ENCODE assay signal across 16 cellular contexts in the genomic region with DNA sequence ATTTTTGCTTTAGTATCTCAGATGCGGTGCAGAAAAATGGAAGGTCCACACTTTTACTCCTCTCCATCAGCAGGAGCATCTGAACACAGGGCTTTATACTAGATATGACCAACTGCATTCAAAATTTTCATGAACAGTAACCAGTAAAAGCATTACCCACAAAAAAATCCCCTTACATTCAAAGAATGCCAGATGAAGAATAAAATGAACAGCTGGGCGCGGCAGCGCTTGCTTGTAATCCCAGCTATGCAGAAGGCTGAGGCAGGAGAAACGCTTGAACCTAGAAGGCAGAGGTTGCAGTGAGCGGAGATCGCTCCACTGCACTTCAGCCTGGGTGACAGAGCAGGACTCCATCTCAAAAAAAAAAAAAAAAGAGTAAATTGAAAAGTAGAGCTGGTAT. TPM values are rescaled to one million over a fixed set of nuclear protein-coding genes. Genes with fewer than 3 reads are reported as not detected.
DNase-seq lines count a peak whose midpoint lies in the region; ATAC-seq and TF ChIP-seq lines count a peak whose summit lies in the region.
"Had no signal": no experiment of that assay in that cellular context is flagged by ENCODE, and none has a peak within 500 bp of the region (broad histone marks: within the 10 kb centered on the region; RNA-seq: fewer than 3 reads in every experiment).

No MANE protein-coding gene starts in this region.

- CTCF ChIA-PET in activated CD8-positive, alpha-beta memory T cell treated with anti-CD3 and anti-CD28 coated beads, Interleukin-2, amount 10 ng/mL, durations not matched to agents 7 days and 5 days (lab: Charles Lee), result interaction anchor here (0.7 to 3.1 kb wide), 5 partner anchors 8 to 63 kb away, joined by 3 to 20 read pairs (median 3); partner anchors contain the start of gene TYSND1

- H3K27me3 ChIP-seq in smooth muscle cell (ENCODE audit: low read depth) (no peaks in the 10 kb centered on the region), H7 (ENCODE audit: control insufficient read depth, insufficient read depth, low read length) (no peaks in the 10 kb centered on the region)
- H3K27me3 ChIP-seq: MG63, right lobe of liver had no signal

- no peak overlapping the region for H3K27ac ChIP-seq in smooth muscle cell (ENCODE audit: low read depth)
- H3K27ac ChIP-seq: A549, right lobe of liver had no signal

- H3K4me3 Mint-ChIP-seq in activated CD8-positive, alpha-beta memory T cell treated with anti-CD3 and anti-CD28 coated beads, Interleukin-2, amount 10 ng/mL, durations not matched to agents 7 days and 5 days, result peak overlapping the region; percentile 2
- H3K4me3 Mint-ChIP-seq in T-helper 17 cell (peak overlapping the region; percentile 58), glutamatergic neuron (ENCODE audit: unreplicated experiment) (peak overlapping the region; percentile 45)

- peaks cover 32% of the 10 kb centered on the region for H3K36me3 Mint-ChIP-seq in activated CD8-positive, alpha-beta memory T cell treated with anti-CD3 and anti-CD28 coated beads, Interleukin-2, amount 10 ng/mL, durations not matched to agents 7 days and 5 days
- H3K36me3 Mint-ChIP-seq in T-helper 17 cell (ENCODE audit: low read depth) (peaks cover 2% of the 10 kb centered on the region), glutamatergic neuron (ENCODE audit: unreplicated experiment) (no peaks in the 10 kb centered on the region)

- no peak overlapping the region for H3K4me3 ChIP-seq in smooth muscle cell
- no peak overlapping the region for H3K4me3 ChIP-seq in H7 (ENCODE audit: insufficient read depth, low read depth, low read length)
- H3K4me3 ChIP-seq: A549, MG63, right lobe of liver had no signal

- no peak overlapping the region for H3K9ac ChIP-seq in smooth muscle cell (ENCODE audit: low read depth)

- H3K4me1 Mint-ChIP-seq in activated CD8-positive, alpha-beta memory T cell treated with anti-CD3 and anti-CD28 coated beads, Interleukin-2, amount 10 ng/mL, durations not matched to agents 7 days and 5 days, result peaks cover 74% of the 10 kb centered on the region
- H3K4me1 Mint-ChIP-seq in T-helper 17 cell (peaks cover 45% of the 10 kb centered on the region), glutamatergic neuron (ENCODE audit: low read depth, unreplicated experiment) (peaks cover 14% of the 10 kb centered on the region)

- no peak for ATAC-seq in activated CD8-positive, alpha-beta memory T cell treated with anti-CD3 and anti-CD28 coated beads, Interleukin-2, amount 10 ng/mL, durations not matched to agents 7 days and 5 days
- no peak for ATAC-seq in T-helper 17 cell
- ATAC-seq: A549, right lobe of liver had no signal

- no peaks in the 10 kb centered on the region for H3K9me3 ChIP-seq in T-helper 17 cell (ENCODE audit: control insufficient read depth, low read length, poor library complexity, severe bottlenecking)
- H3K9me3 ChIP-seq in smooth muscle cell (replicated peaks; ENCODE audit: low read depth), result no peaks in the 10 kb centered on the region
- H3K9me3 ChIP-seq: A549, right lobe of liver had no signal

- peak overlapping the region; percentile 4 for H3K27ac Mint-ChIP-seq in activated CD8-positive, alpha-beta memory T cell treated with anti-CD3 and anti-CD28 coated beads, Interleukin-2, amount 10 ng/mL, durations not matched to agents 7 days and 5 days
- no peak overlapping the region for H3K27ac Mint-ChIP-seq in T-helper 17 cell
- H3K27ac Mint-ChIP-seq in glutamatergic neuron (ENCODE audit: unreplicated experiment), result no peak overlapping the region

- TF ChIP-seq CTCF in glutamatergic neuron (IDR thresholded peaks at IDR 0.05; ENCODE audit: partially characterized antibody, unreplicated experiment), result no peak
- no peak for TF ChIP-seq CTCF in smooth muscle cell (IDR thresholded peaks at IDR 0.05; ENCODE audit: borderline replicate concordance, insufficient read depth, poor library complexity, severe bottlenecking)

- H3K4me1 ChIP-seq in smooth muscle cell (ENCODE audit: low read depth), result no peaks in the 10 kb centered on the region

- 95% methylated on average over 7 of the region's 7 CpGs for WGBS in smooth muscle cell (ENCODE audit: low lambda C conversion rate)

- H3K4me2 ChIP-seq in smooth muscle cell, result peak overlapping the region; percentile 93
- H3K4me2 ChIP-seq: A549 had no signal

- no peaks in the 10 kb centered on the region for H3K9me3 Mint-ChIP-seq in activated CD8-positive, alpha-beta memory T cell treated with anti-CD3 and anti-CD28 coated beads, Interleukin-2, amount 10 ng/mL, durations not matched to agents 7 days and 5 days (ENCODE audit: low read depth)
- H3K9me3 Mint-ChIP-seq in glutamatergic neuron (ENCODE audit: unreplicated experiment), result peaks cover 2% of the 10 kb centered on the region

- DNase-seq in activated CD8-positive, alpha-beta memory T cell treated with anti-CD3 and anti-CD28 coated beads, Interleukin-2, amount 10 ng/mL, durations not matched to agents 7 days and 5 days, result no peak
- no peak for DNase-seq in activated CD8-positive, alpha-beta memory T cell treated with anti-CD3 and anti-CD28 coated beads, Interleukin-2, amount 50 U/mL, for 4 hours
- DNase-seq in T-helper 17 cell, result no peak
- no peak for DNase-seq in glutamatergic neuron
- DNase-seq in smooth muscle cell (lab: John Stamatoyannopoulos, UW; ENCODE audit: unreplicated experiment), result no peak
- no peak for DNase-seq in H7
- DNase-seq in GM19238 (ENCODE audit: insufficient read length, low spot score), result no peak
- DNase-seq in stimulated activated CD4-positive, alpha-beta T cell treated with anti-CD3 and anti-CD28 coated beads, Interleukin-4, amount 100 ng/mL, for 24 hours, result no peak
- DNase-seq: amygdala, dermis blood vessel endothelial cell, MG63, NCI-H2029 treated with DMSO at 0.1 percent for 48 hours, NCI-H82, right lobe of liver, T-helper 9 cell had no signal

- peaks cover 79% of the 10 kb centered on the region for H3K79me2 ChIP-seq in smooth muscle cell (ENCODE audit: low read depth)

- H3F3A ChIP-seq in smooth muscle cell (ENCODE audit: low read depth), result peaks cover 14% of the 10 kb centered on the region

- peaks cover 77% of the 10 kb centered on the region for H4K20me1 ChIP-seq in smooth muscle cell (ENCODE audit: low read depth)

- H3K36me3 ChIP-seq in smooth muscle cell (ENCODE audit: low read depth) (no peaks in the 10 kb centered on the region), H7 (replicated peaks; ENCODE audit: control insufficient read depth, insufficient read depth, low read length) (no peaks in the 10 kb centered on the region; the same call in 1 of the 2 replicates)

- H3K27me3 Mint-ChIP-seq in activated CD8-positive, alpha-beta memory T cell treated with anti-CD3 and anti-CD28 coated beads, Interleukin-2, amount 10 ng/mL, durations not matched to agents 7 days and 5 days, result no peaks in the 10 kb centered on the region
- H3K27me3 Mint-ChIP-seq in T-helper 17 cell (no peaks in the 10 kb centered on the region), glutamatergic neuron (ENCODE audit: unreplicated experiment) (no peaks in the 10 kb centered on the region)

- no peak overlapping the region for H2AFZ ChIP-seq in smooth muscle cell (ENCODE audit: low read depth)

RNA-seq across cellular contexts. Expression of gene SAR1A, which starts 3.1 kb away (rescaled TPM):
- 100 to 1,000 TPM in 1 of 2 experiments, 10 to 100 TPM in 1; 89.5 to 111 TPM for total RNA-seq in activated CD8-positive, alpha-beta memory T cell treated with anti-CD3 and anti-CD28 coated beads, Interleukin-2, amount 10 ng/mL, durations not matched to agents 7 days and 5 days
- 100 to 1,000 TPM; 131 to 132 TPM for total RNA-seq in T-helper 17 cell
- total RNA-seq in glutamatergic neuron (ENCODE audit: unreplicated experiment), result 87.8 TPM
- 178 and 180 TPM in 2 replicates for total RNA-seq in smooth muscle cell
- 133 and 140 TPM in 2 replicates for polyA plus RNA-seq in smooth muscle cell
- total RNA-seq in H7 (2014; rRNA removed; shearing (Covaris generic)), result 78.0 and 84.1 TPM in 2 replicates

RNA-seq across cellular contexts. Expression of gene TYSND1, which starts 20.7 kb away (rescaled TPM):
- 10 to 100 TPM; 12.4 to 13.8 TPM for total RNA-seq in activated CD8-positive, alpha-beta memory T cell treated with anti-CD3 and anti-CD28 coated beads, Interleukin-2, amount 10 ng/mL, durations not matched to agents 7 days and 5 days
- total RNA-seq in T-helper 17 cell, result 10 to 100 TPM; 14.2 to 14.9 TPM
- total RNA-seq in glutamatergic neuron (ENCODE audit: unreplicated experiment), result 1.9 TPM
- total RNA-seq in smooth muscle cell, result 2.4 and 4.9 TPM in 2 replicates
- 4.5 and 10.0 TPM in 2 replicates for polyA plus RNA-seq in smooth muscle cell
- 25.3 and 32.6 TPM in 2 replicates for total RNA-seq in H7 (2014; rRNA removed; shearing (Covaris generic))

RNA-seq across cellular contexts. Expression of gene AIFM2, which starts 34.6 kb away (rescaled TPM):
- total RNA-seq in activated CD8-positive, alpha-beta memory T cell treated with anti-CD3 and anti-CD28 coated beads, Interleukin-2, amount 10 ng/mL, durations not matched to agents 7 days and 5 days, result 10 to 100 TPM; 12.6 to 13.8 TPM
- total RNA-seq in T-helper 17 cell (1 to 10 TPM; 2.1 to 3.0 TPM), glutamatergic neuron (ENCODE audit: unreplicated experiment) (0.74 TPM), smooth muscle cell (2.1 and 2.2 TPM in 2 replicates)
- polyA plus RNA-seq in smooth muscle cell, result 3.6 and 4.4 TPM in 2 replicates
- 4.0 and 5.1 TPM in 2 replicates for total RNA-seq in H7 (2014; rRNA removed; shearing (Covaris generic))

Comparison
In these comparisons a context has a peak if more than half of its experiments do, and no peak if none do; other contexts are left out.
1. H3K4me3 Mint-ChIP-seq: peak in every context shown above with its lines; median percentile 58 in T-helper 17 cell; 45 in glutamatergic neuron; 2 in activated CD8-positive, alpha-beta memory T cell treated with anti-CD3 and anti-CD28 coated beads, Interleukin-2, amount 10 ng/mL, durations not matched to agents 7 days and 5 days.